In genomic region chr13:21913010-21913409, GRCh38 we compare ENCODE assay signal across 15 cellular contexts.
DNase-seq lines count a peak whose midpoint lies in the region; FAIRE-seq and TF ChIP-seq lines count a peak whose summit lies in the region.
"Had no signal": no experiment of that assay in that cellular context is flagged by ENCODE, and none has a peak within 500 bp of the region (broad histone marks: within the 10 kb centered on the region; RNA-seq: fewer than 3 reads in every experiment).

No MANE protein-coding gene starts in this region.

- H3K36me3 ChIP-seq in Karpas-422 (ENCODE audit: insufficient read depth, low read length): no peaks in the 10 kb centered on the region
- no peaks in the 10 kb centered on the region for H3K36me3 ChIP-seq in small intestine (ENCODE audit: control insufficient read depth in 2 of 2, insufficient read depth in 2 of 2, low read length in 2 of 2)
- H3K36me3 ChIP-seq in right atrium auricular region: no peaks in the 10 kb centered on the region
- H3K36me3 ChIP-seq: uterus had no signal

- H2AFZ ChIP-seq in Karpas-422 (ENCODE audit: low read length): no peak overlapping the region

- no peak overlapping the region for H3K27ac ChIP-seq in Karpas-422 (ENCODE audit: low read length)
- no peak overlapping the region for H3K27ac ChIP-seq in small intestine (ENCODE audit: low read depth in 1 of 2, low read length in 1 of 2)
- no peak overlapping the region for H3K27ac ChIP-seq in right atrium auricular region
- H3K27ac ChIP-seq: uterus had no signal

- H3K27me3 ChIP-seq in Karpas-422 (ENCODE audit: low read length) (no peaks in the 10 kb centered on the region), small intestine (ENCODE audit: control insufficient read depth in 2 of 2, insufficient read depth in 2 of 2, low read length in 2 of 2) (no peaks in the 10 kb centered on the region), right atrium auricular region (no peaks in the 10 kb centered on the region)
- H3K27me3 ChIP-seq: uterus had no signal

- TF ChIP-seq CTCF in WI38 (IDR thresholded peaks at IDR 0.05; ENCODE audit: low read depth, low read length): peak; percentile 36
- no peak for TF ChIP-seq CTCF in right atrium auricular region (IDR thresholded peaks at IDR 0.05)

- H3K9me3 ChIP-seq in Karpas-422 (ENCODE audit: low read length) (no peaks in the 10 kb centered on the region), small intestine (ENCODE audit: control insufficient read depth, low read depth) (no peaks in the 10 kb centered on the region), right atrium auricular region (no peaks in the 10 kb centered on the region)
- H3K9me3 ChIP-seq: uterus had no signal

- H3K9ac ChIP-seq in Karpas-422 (ENCODE audit: low read length): no peak overlapping the region

- no peaks in the 10 kb centered on the region for H4K20me1 ChIP-seq in Karpas-422 (ENCODE audit: insufficient read depth, low read depth, low read length)

- H3K4me1 ChIP-seq in Karpas-422 (ENCODE audit: low read length) (peaks cover 10% of the 10 kb centered on the region), small intestine (ENCODE audit: control insufficient read depth in 2 of 2, insufficient read depth in 1 of 2, low read depth in 1 of 2, low read length in 1 of 2) (no peaks in the 10 kb centered on the region), right atrium auricular region (no peaks in the 10 kb centered on the region)
- H3K4me1 ChIP-seq: uterus had no signal

- no peak overlapping the region for H3K4me2 ChIP-seq in Karpas-422 (ENCODE audit: low read depth, low read length, poor library complexity, severe bottlenecking)

- H3K4me3 ChIP-seq in Karpas-422 (ENCODE audit: low read length) (no peak overlapping the region), WI38 (ENCODE audit: low read depth, low read length) (no peak overlapping the region), small intestine (ENCODE audit: low read depth in 1 of 2, low read length in 2 of 2) (no peak overlapping the region), right atrium auricular region (no peak overlapping the region)
- H3K4me3 ChIP-seq: uterus had no signal

- no peaks in the 10 kb centered on the region for H3K9me2 ChIP-seq in Karpas-422 (replicated peaks; ENCODE audit: insufficient read depth, low read length)

- no peaks in the 10 kb centered on the region for H3K79me2 ChIP-seq in Karpas-422 (ENCODE audit: low read length)

- 67 to 72% (median 68%) methylated on average over 8 of the region's 8 CpGs for WGBS in small intestine, 3 donors

- no peak for FAIRE-seq in small intestine (lab: Jason Lieb, UNC)
- FAIRE-seq: frontal cortex had no signal

- peak; percentile 4 for DNase-seq in activated CD4-positive, alpha-beta T cell treated with anti-CD3 and anti-CD28 coated beads for 48 hours
- DNase-seq in activated CD4-positive, alpha-beta T cell treated with anti-CD3 and anti-CD28 coated beads for 4 hours: no peak
- DNase-seq in Karpas-422: peak; percentile 72
- DNase-seq in small intestine: peak; percentile 17
- DNase-seq in posterior cingulate gyrus: no peak
- DNase-seq in activated naive CD4-positive, alpha-beta T cell (lab: John Stamatoyannopoulos, UW): no peak
- DNase-seq in right atrium auricular region (ENCODE audit: low spot score): no peak
- DNase-seq: activated CD8-positive, alpha-beta memory T cell treated with anti-CD3 and anti-CD28 coated beads, Interleukin-2, amount 50 U/mL, for 48 hours; amygdala; dermis blood vessel endothelial cell; MM.1S; stimulated activated CD4-positive, alpha-beta T cell treated with anti-CD3 and anti-CD28 coated beads, Interleukin-12 subunit alpha, Interleukin-12 subunit beta, amount 100 ng/mL, for 4 hours; uterus had no signal

- intact Hi-C loops in posterior cingulate gyrus (cut with DNase I): no loop called here

Comparison
In these comparisons a context has a peak if more than half of its experiments do, and no peak if none do; other contexts are left out.
1. DNase-seq: peak in activated CD4-positive, alpha-beta T cell treated with anti-CD3 and anti-CD28 coated beads for 48 hours (single experiment), Karpas-422 (single experiment) and small intestine (single experiment); none in activated CD4-positive, alpha-beta T cell treated with anti-CD3 and anti-CD28 coated beads for 4 hours (0 of 2), posterior cingulate gyrus (0 of 10), activated naive CD4-positive, alpha-beta T cell (0 of 4) and right atrium auricular region (single experiment).